In the genomic region with DNA sequence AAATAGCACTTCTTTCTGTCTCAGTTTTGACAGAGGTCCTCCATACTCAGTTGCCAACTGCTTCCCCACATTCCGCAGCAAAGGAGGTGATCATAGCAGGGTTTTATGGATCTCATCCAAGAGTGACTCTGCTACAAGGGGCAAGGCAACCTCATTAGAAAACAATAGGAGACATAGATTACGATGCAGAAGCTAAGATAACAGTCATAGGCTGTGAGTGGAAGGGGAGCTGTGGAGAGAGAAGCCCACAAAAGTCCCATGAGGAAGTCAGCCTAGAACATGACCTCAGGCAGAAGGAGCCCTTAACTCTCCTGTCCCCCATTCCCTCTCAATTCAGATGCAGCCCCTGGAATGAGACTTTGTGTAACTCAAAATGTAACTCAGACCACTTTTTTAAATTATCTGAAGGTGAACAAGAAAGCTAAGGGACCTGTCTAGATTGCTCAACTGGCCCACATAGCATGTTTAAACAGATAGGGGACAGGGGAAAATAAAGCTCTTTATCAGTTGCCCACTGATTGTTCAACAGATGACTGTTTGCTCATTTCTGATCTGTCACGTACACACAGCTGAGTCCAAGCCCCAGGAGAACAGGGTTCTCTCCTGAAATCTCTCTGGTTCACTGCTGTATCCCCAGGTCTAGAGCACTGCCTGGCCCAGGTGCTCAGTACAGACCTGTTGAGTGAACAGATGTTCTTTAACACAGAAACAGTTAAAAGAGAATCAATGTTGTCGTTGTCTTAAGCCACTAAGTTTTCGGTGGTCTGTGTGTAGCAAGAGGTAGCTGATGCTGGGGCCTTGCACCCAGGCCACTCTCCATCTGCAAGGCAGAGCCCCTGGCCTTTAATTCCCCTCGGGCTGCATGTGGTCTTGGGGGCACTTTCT, we compare ENCODE assay signal across 11 cellular contexts. TPM values are rescaled to one million over a fixed set of nuclear protein-coding genes. Genes with fewer than 3 reads are reported as not detected.
DNase-seq lines count a peak whose midpoint lies in the region; ATAC-seq and TF ChIP-seq lines count a peak whose summit lies in the region.
"Had no signal": no experiment of that assay in that cellular context is flagged by ENCODE, and none has a peak within 500 bp of the region (broad histone marks: within the 10 kb centered on the region; RNA-seq: fewer than 3 reads in every experiment).

No MANE protein-coding gene starts in this region.

- in situ Hi-C loops in GM13977 (cut with MboI; ENCODE audit: low pct_unique_long_range_greater_than_20kb, low sequenced_read_pairs, unreplicated experiment), result no loop called here

- H3K4me3 Mint-ChIP-seq in GM23338 (no peak overlapping the region; the same call in 2 of the 3 replicates), naive B cell (peak overlapping the region in 7 of 8 donors; percentile 16 to 82 (median 52))
- H3K4me3 Mint-ChIP-seq in activated naive CD8-positive, alpha-beta T cell treated with anti-CD3 and anti-CD28 coated beads, Interleukin-2, amount 10 ng/mL, durations not matched to agents 7 days and 5 days, result no peak overlapping the region

- no peak for TF ChIP-seq CTCF in GM23338 (conservative IDR thresholded peaks at IDR 0.05; ENCODE audit: low read depth in 2 of 2)
- TF ChIP-seq CTCF in GM13977 (IDR thresholded peaks at IDR 0.05; ENCODE audit: extremely low read depth, insufficient read depth, missing control alignments), result no peak
- no peak for TF ChIP-seq CTCF in PC-3 (conservative IDR thresholded peaks at IDR 0.05; ENCODE audit: low read depth, low read length)

- H3K4me1 ChIP-seq in BLaER1 treated with 17β-estradiol and CSF1 and Interleukin-3, amounts not matched to agents 10 nM and 100 nM, result peaks cover 31 to 56% (median 43%) of the 10 kb centered on the region in 10 experiments
- H3K4me1 ChIP-seq in GM23338 (ENCODE audit: insufficient read depth) (peaks cover 10% of the 10 kb centered on the region), PC-3 (ENCODE audit: insufficient read depth, low read length) (peaks cover 13% of the 10 kb centered on the region)

- H3K79me2 ChIP-seq in GM23338 (replicated peaks; ENCODE audit: insufficient read depth) (peaks cover 27% of the 10 kb centered on the region), PC-3 (ENCODE audit: low read length) (peaks cover 35% of the 10 kb centered on the region)

- no peak for ATAC-seq in GM23338
- ATAC-seq in activated naive CD8-positive, alpha-beta T cell treated with anti-CD3 and anti-CD28 coated beads, Interleukin-2, amount 10 ng/mL, durations not matched to agents 7 days and 5 days (ENCODE audit: low read depth), result no peak
- no peak for ATAC-seq in naive B cell (ENCODE audit: low read depth in 2 of 2)
- no peak for ATAC-seq in HG02938 (IDR thresholded peaks at IDR 0.05; ENCODE audit: unreplicated experiment)
- ATAC-seq in PC-3, result no peak

- H3K27ac Mint-ChIP-seq in GM23338 (no peak overlapping the region), naive B cell (peak overlapping the region in 3 of 6 donors; percentile 78 to 91 (median 84))
- H3K27ac Mint-ChIP-seq in activated naive CD8-positive, alpha-beta T cell treated with anti-CD3 and anti-CD28 coated beads, Interleukin-2, amount 10 ng/mL, durations not matched to agents 7 days and 5 days, result peak overlapping the region; percentile 9

- H3K9me2 ChIP-seq in GM23338 (ENCODE audit: insufficient read depth) (no peaks in the 10 kb centered on the region), PC-3 (replicated peaks; ENCODE audit: low read length) (no peaks in the 10 kb centered on the region)

- DNase-seq in GM23338 (ENCODE audit: low spot score) (no peak), naive B cell (no peak), GM13977 (ENCODE audit: low spot score) (no peak), PC-3 (no peak), OCI-M2 (lab: John Stamatoyannopoulos, UW; ENCODE audit: unreplicated experiment) (no peak)
- no peak for DNase-seq in activated naive CD8-positive, alpha-beta T cell treated with anti-CD3 and anti-CD28 coated beads, Interleukin-2, amount 10 ng/mL, durations not matched to agents 7 days and 5 days
- DNase-seq: NCI-H2081 treated with DMSO at 0.1 percent for 48 hours; stimulated activated CD4-positive, alpha-beta T cell treated with anti-CD3 and anti-CD28 coated beads, Interleukin-15, amount 100 ng/mL, for 24 hours had no signal

- H3K4me2 ChIP-seq in BLaER1 treated with 17β-estradiol and CSF1 and Interleukin-3, amounts not matched to agents 10 nM and 100 nM, result peak overlapping the region in 9 of 11 experiments; percentile 2 to 96 (median 70); a peak in 12 of 22 replicates
- H3K4me2 ChIP-seq in GM23338, result no peak overlapping the region
- no peak overlapping the region for H3K4me2 ChIP-seq in PC-3 (ENCODE audit: low read length)

- H4K20me1 ChIP-seq in BLaER1 treated with 17β-estradiol and CSF1 and Interleukin-3, amounts not matched to agents 10 nM and 100 nM, result peaks cover 14 to 34% (median 20%) of the 10 kb centered on the region in 11 experiments; a peak in 20 of 22 replicates
- peaks cover 9% of the 10 kb centered on the region; the same call in 1 of the 2 replicates for H4K20me1 ChIP-seq in GM23338 (replicated peaks; ENCODE audit: insufficient read depth)
- H4K20me1 ChIP-seq in PC-3 (ENCODE audit: low read length), result peaks cover 23% of the 10 kb centered on the region

- H3K27ac ChIP-seq in BLaER1 treated with 17β-estradiol and CSF1 and Interleukin-3, amounts not matched to agents 10 nM and 100 nM, result peak overlapping the region in 8 of 11 experiments; percentile 10 to 97 (median 95); a peak in 10 of 22 replicates
- H3K27ac ChIP-seq in GM23338 (ENCODE audit: low read depth), result no peak overlapping the region
- no peak overlapping the region for H3K27ac ChIP-seq in PC-3 (ENCODE audit: low read length)

- intact Hi-C loops in PC-3 (cut with micrococcal nuclease), result no loop called here

- peaks cover 18% of the 10 kb centered on the region for H3K4me1 Mint-ChIP-seq in GM23338
- peaks cover 34% of the 10 kb centered on the region for H3K4me1 Mint-ChIP-seq in activated naive CD8-positive, alpha-beta T cell treated with anti-CD3 and anti-CD28 coated beads, Interleukin-2, amount 10 ng/mL, durations not matched to agents 7 days and 5 days
- H3K4me1 Mint-ChIP-seq in naive B cell, result peaks cover 25 to 34% (median 33%) of the 10 kb centered on the region in 3 donors

- 0 out of 22 replicates have a peak overlapping the region, but pooled peaks of 2 of the 11 experiments have one; percentile 16 to 98 for H3K9ac ChIP-seq in BLaER1 treated with 17β-estradiol and CSF1 and Interleukin-3, amounts not matched to agents 10 nM and 100 nM
- no peak overlapping the region for H3K9ac ChIP-seq in PC-3 (ENCODE audit: low read length)

- no peaks in the 10 kb centered on the region for H3F3A ChIP-seq in GM23338 (replicated peaks; ENCODE audit: low read depth)
- no peaks in the 10 kb centered on the region for H3F3A ChIP-seq in PC-3 (ENCODE audit: low read length, unreplicated experiment)

- H3K36me3 Mint-ChIP-seq in GM23338 (ENCODE audit: low read depth), result no peaks in the 10 kb centered on the region; the same call in 2 of the 3 replicates
- H3K36me3 Mint-ChIP-seq in activated naive CD8-positive, alpha-beta T cell treated with anti-CD3 and anti-CD28 coated beads, Interleukin-2, amount 10 ng/mL, durations not matched to agents 7 days and 5 days, result peaks cover 6% of the 10 kb centered on the region
- no peaks in the 10 kb centered on the region for H3K36me3 Mint-ChIP-seq in naive B cell

- H3K27me3 ChIP-seq in BLaER1 treated with 17β-estradiol and CSF1 and Interleukin-3, amounts not matched to agents 10 nM and 100 nM, result no peaks in the 10 kb centered on the region
- H3K27me3 ChIP-seq in GM23338 (ENCODE audit: insufficient read depth), result no peaks in the 10 kb centered on the region
- no peaks in the 10 kb centered on the region for H3K27me3 ChIP-seq in PC-3 (ENCODE audit: low read length)

- H3K36me3 ChIP-seq in BLaER1 treated with 17β-estradiol and CSF1 and Interleukin-3, amounts not matched to agents 10 nM and 100 nM, result peaks cover 0 to 15% (median 13%) of the 10 kb centered on the region in 11 experiments; a peak in 20 of 22 replicates
- H3K36me3 ChIP-seq in GM23338 (ENCODE audit: insufficient read depth), result no peaks in the 10 kb centered on the region
- no peaks in the 10 kb centered on the region for H3K36me3 ChIP-seq in PC-3 (ENCODE audit: low read depth, low read length)

- H2AFZ ChIP-seq in GM23338 (peak overlapping the region; percentile 93), PC-3 (ENCODE audit: low read length) (no peak overlapping the region)

- CTCF ChIA-PET in PC-3 (lab: Charles Lee), result no interaction called here

- H3K9me3 Mint-ChIP-seq in GM23338 (no peaks in the 10 kb centered on the region), naive B cell (no peaks in the 10 kb centered on the region)
- no peaks in the 10 kb centered on the region for H3K9me3 Mint-ChIP-seq in activated naive CD8-positive, alpha-beta T cell treated with anti-CD3 and anti-CD28 coated beads, Interleukin-2, amount 10 ng/mL, durations not matched to agents 7 days and 5 days
- H3K9me3 Mint-ChIP-seq: CD14-positive monocyte had no signal

- H3K4me3 ChIP-seq in BLaER1 treated with 17β-estradiol and CSF1 and Interleukin-3, amounts not matched to agents 10 nM and 100 nM, result no peak overlapping the region
- H3K4me3 ChIP-seq in GM23338 (no peak overlapping the region), PC-3 (ENCODE audit: low read length) (no peak overlapping the region)

- H3K27me3 Mint-ChIP-seq in GM23338 (ENCODE audit: insufficient read depth, low read depth, poor library complexity) (peaks cover 8% of the 10 kb centered on the region), naive B cell (peaks cover 0 to 12% (median 5%) of the 10 kb centered on the region in 3 donors)
- no peaks in the 10 kb centered on the region for H3K27me3 Mint-ChIP-seq in activated naive CD8-positive, alpha-beta T cell treated with anti-CD3 and anti-CD28 coated beads, Interleukin-2, amount 10 ng/mL, durations not matched to agents 7 days and 5 days

- POLR2A ChIA-PET in activated naive CD8-positive, alpha-beta T cell treated with anti-CD3 and anti-CD28 coated beads, Interleukin-2, amount 10 ng/mL, durations not matched to agents 7 days and 5 days (lab: Charles Lee), result interaction anchor here (0.7 kb wide), 1 partner anchor 63 kb away, joined by 3 read pairs; no protein-coding TSS in a partner anchor
- POLR2A ChIA-PET in PC-3 (lab: Charles Lee; ENCODE audit: unreplicated experiment), result no interaction called here

- BruUV-seq in PC-3 (replicated peaks; lab: Mats Ljungman, UMichigan), result no TSS peak

- H3K9me3 ChIP-seq in BLaER1 treated with 17β-estradiol and CSF1 and Interleukin-3, amounts not matched to agents 10 nM and 100 nM (replicated peaks in 1 of 11), result no peaks in the 10 kb centered on the region
- H3K9me3 ChIP-seq in PC-3 (ENCODE audit: low read length), result no peaks in the 10 kb centered on the region

RNA-seq across cellular contexts. Expression of gene NCOA4, which starts 1.5 kb away (rescaled TPM):
- total RNA-seq in GM23338 (2014; rRNA removed; shearing (Covaris generic)), result 76.9 and 79.8 TPM in 2 replicates
- polyA plus RNA-seq in GM23338 (2016; fragmentation: Nextera tagmentation; extraction: Ambion mirVana) (24.0 and 24.9 TPM in 2 replicates), naive B cell (ENCODE audit: low read depth in 6 of 6) (100 to 1,000 TPM; 145 to 251 (median 154) TPM)
- 100 to 1,000 TPM; 102 to 106 TPM for total RNA-seq in activated naive CD8-positive, alpha-beta T cell treated with anti-CD3 and anti-CD28 coated beads, Interleukin-2, amount 10 ng/mL, durations not matched to agents 7 days and 5 days
- total RNA-seq in PC-3 (2014; rRNA removed), result 60.0 and 61.7 TPM in 2 replicates

RNA-seq across cellular contexts. Expression of gene MSMB, which starts 14.2 kb away (rescaled TPM):
- total RNA-seq in GM23338 (2014; rRNA removed; shearing (Covaris generic)), result not detected in 2 replicates
- not detected in 2 replicates for polyA plus RNA-seq in GM23338 (2016; fragmentation: Nextera tagmentation; extraction: Ambion mirVana)
- not detected for total RNA-seq in activated naive CD8-positive, alpha-beta T cell treated with anti-CD3 and anti-CD28 coated beads, Interleukin-2, amount 10 ng/mL, durations not matched to agents 7 days and 5 days
- not detected for polyA plus RNA-seq in naive B cell (ENCODE audit: low read depth in 6 of 6)
- total RNA-seq in PC-3 (2014; rRNA removed), result not detected in 2 replicates
- polyA plus RNA-seq: CD14-positive monocyte had no signal

RNA-seq across cellular contexts. Expression of gene TIMM23, which starts 59.6 kb away (rescaled TPM):
- 110 and 120 TPM in 2 replicates for total RNA-seq in GM23338 (2014; rRNA removed; shearing (Covaris generic))
- polyA plus RNA-seq in GM23338 (2016; fragmentation: Nextera tagmentation; extraction: Ambion mirVana) (199 and 218 TPM in 2 replicates), naive B cell (ENCODE audit: low read depth in 6 of 6) (10 to 100 TPM; 45.0 to 60.0 (median 53.9) TPM)
- 10 to 100 TPM; 42.7 to 43.8 TPM for total RNA-seq in activated naive CD8-positive, alpha-beta T cell treated with anti-CD3 and anti-CD28 coated beads, Interleukin-2, amount 10 ng/mL, durations not matched to agents 7 days and 5 days
- 97.9 and 99.2 TPM in 2 replicates for total RNA-seq in PC-3 (2014; rRNA removed)

Comparison
In these comparisons a context has a peak if more than half of its experiments do, and no peak if none do; other contexts are left out.
1. H3K27ac ChIP-seq: peak in BLaER1 treated with 17β-estradiol and CSF1 and Interleukin-3, amounts not matched to agents 10 nM and 100 nM (8 of 11); none in GM23338 (single experiment) and PC-3 (single experiment).
2. H3K4me2 ChIP-seq: peak in BLaER1 treated with 17β-estradiol and CSF1 and Interleukin-3, amounts not matched to agents 10 nM and 100 nM (9 of 11); none in GM23338 (single experiment) and PC-3 (single experiment).
3. H3K4me3 Mint-ChIP-seq: peak in naive B cell (7 of 8); none in GM23338 (single experiment) and activated naive CD8-positive, alpha-beta T cell treated with anti-CD3 and anti-CD28 coated beads, Interleukin-2, amount 10 ng/mL, durations not matched to agents 7 days and 5 days (single experiment).